22 cellular contexts compared by ENCODE assay signal in genomic region chrX:14344172-14344940, GRCh38.
DNase-seq lines count a peak whose midpoint lies in the region; ATAC-seq, FAIRE-seq and TF ChIP-seq lines count a peak whose summit lies in the region.
"Had no signal": no experiment of that assay in that cellular context is flagged by ENCODE, and none has a peak within 500 bp of the region (broad histone marks: within the 10 kb centered on the region; RNA-seq: fewer than 3 reads in every experiment).

No MANE protein-coding gene starts in this region.

- H3K79me2 ChIP-seq in Loucy (ENCODE audit: insufficient read depth, low read length): no peaks in the 10 kb centered on the region

- TF ChIP-seq CTCF in Loucy (conservative IDR thresholded peaks at IDR 0.05; ENCODE audit: low read length) (peak; percentile 23; the same call in 1 of the 2 replicates), bronchial epithelial cell (IDR thresholded peaks at IDR 0.05; ENCODE audit: insufficient read depth, low read length, severe bottlenecking) (no peak), pancreas (IDR thresholded peaks at IDR 0.05) (no peak)

- intact Hi-C loops in pancreas (cut with DNase I): no loop called here

- peak; percentile 16 for DNase-seq in bronchial epithelial cell (ENCODE audit: low read depth)
- no peak for DNase-seq in pancreas
- no peak for DNase-seq in stimulated activated CD4-positive, alpha-beta T cell treated with anti-CD3 and anti-CD28 coated beads, Interleukin-15, amount 100 ng/mL, for 24 hours
- DNase-seq in NCI-H2196 (lab: John Stamatoyannopoulos, UW; ENCODE audit: unreplicated experiment): no peak
- DNase-seq: activated CD8-positive, alpha-beta memory T cell treated with anti-CD3 and anti-CD28 coated beads for 24 hours; activated naive CD4-positive, alpha-beta T cell treated with anti-CD3 and anti-CD28 coated beads, Interleukin-2, amount 50 U/mL, for 16 hours; activated T-cell treated with anti-CD3 and anti-CD28 coated beads, Interleukin-2, amount 50 U/mL, for 72 hours; aorta; Calu3; effector memory CD8-positive, alpha-beta T cell; heart right ventricle; left ventricle myocardium superior; NCI-H1048; NCI-H2029 treated with DMSO at 0.1 percent for 48 hours; stimulated activated CD4-positive, alpha-beta T cell treated with anti-CD3 and anti-CD28 coated beads, Interleukin-4, amount 100 ng/mL, for 24 hours; upper lobe of left lung had no signal

- no peaks in the 10 kb centered on the region for H4K20me1 ChIP-seq in Loucy (ENCODE audit: insufficient read depth, low read length, poor library complexity, severe bottlenecking)
- H4K20me1 ChIP-seq: BLaER1 had no signal

- H3K27me3 ChIP-seq in Loucy (ENCODE audit: insufficient read depth, low read length, poor library complexity, severe bottlenecking) (no peaks in the 10 kb centered on the region), bronchial epithelial cell (ENCODE audit: control insufficient read depth, insufficient read depth, low read length) (no peaks in the 10 kb centered on the region), pancreas (peaks cover 0 to 4% (median 0%) of the 10 kb centered on the region in 4 donors)
- H3K27me3 ChIP-seq: heart right ventricle, upper lobe of left lung had no signal

- H3K4me1 ChIP-seq in Loucy (ENCODE audit: insufficient read depth, low read length, poor library complexity, severe bottlenecking) (no peaks in the 10 kb centered on the region), pancreas (no peaks in the 10 kb centered on the region)
- H3K4me1 ChIP-seq: BLaER1, heart right ventricle, upper lobe of left lung had no signal

- ATAC-seq in pancreas: no peak
- ATAC-seq in HG03159 (IDR thresholded peaks at IDR 0.05; ENCODE audit: unreplicated experiment): no peak
- ATAC-seq: activated CD4-positive, CD25-positive, alpha-beta regulatory T cell treated with anti-CD3 and anti-CD28 coated beads, Interleukin-2, amount 50 U/mL, for 24 hours; activated T-cell treated with anti-CD3 and anti-CD28 coated beads, Interleukin-2, amount 50 U/mL, for 72 hours; effector memory CD8-positive, alpha-beta T cell; heart right ventricle; K562; left ventricle myocardium superior had no signal

- no peaks in the 10 kb centered on the region for H3F3A ChIP-seq in Loucy (ENCODE audit: low read depth)

- no peaks in the 10 kb centered on the region for H3K9me2 ChIP-seq in Loucy (replicated peaks; ENCODE audit: low read depth, low read length)

- H3K9ac ChIP-seq in Loucy (ENCODE audit: low read depth, low read length, poor library complexity, severe bottlenecking): no peak overlapping the region
- H3K9ac ChIP-seq: BLaER1 had no signal

- H3K4me3 ChIP-seq in Loucy (ENCODE audit: low read length, poor library complexity, severe bottlenecking) (no peak overlapping the region), bronchial epithelial cell (ENCODE audit: low read depth, low read length) (no peak overlapping the region), pancreas (no peak overlapping the region)
- H3K4me3 ChIP-seq: BLaER1, heart right ventricle, K562, upper lobe of left lung had no signal

- FAIRE-seq in G401.6 (lab: Jason Lieb, UNC) (peak; percentile 30), bronchial epithelial cell (lab: Jason Lieb, UNC) (no peak), pancreas (lab: Jason Lieb, UNC) (peak; percentile 43)
- FAIRE-seq: K562 had no signal

- no peaks in the 10 kb centered on the region for H3K36me3 ChIP-seq in Loucy (ENCODE audit: insufficient read depth, low read length)
- H3K36me3 ChIP-seq in bronchial epithelial cell (ENCODE audit: control insufficient read depth, insufficient read depth, low read length): no peaks in the 10 kb centered on the region
- H3K36me3 ChIP-seq in pancreas: no peaks in the 10 kb centered on the region
- H3K36me3 ChIP-seq: BLaER1, heart right ventricle, upper lobe of left lung had no signal

- WGBS in pancreas, 2 donors: 40 to 41% methylated on average over 3 of the region's 3 CpGs

- no peaks in the 10 kb centered on the region for H3K9me3 ChIP-seq in Loucy (ENCODE audit: insufficient read depth, low read depth, low read length)
- H3K9me3 ChIP-seq in pancreas: no peaks in the 10 kb centered on the region

- H3K27ac ChIP-seq in pancreas: no peak overlapping the region
- H3K27ac ChIP-seq: BLaER1, heart right ventricle, upper lobe of left lung had no signal

- no peak overlapping the region for H3K4me2 ChIP-seq in Loucy (ENCODE audit: low read depth, low read length, poor library complexity, severe bottlenecking)
- H3K4me2 ChIP-seq: BLaER1 had no signal

- H2AFZ ChIP-seq in Loucy (ENCODE audit: low read length): no peak overlapping the region
